ENCODE assay signal across 8 cellular contexts in genomic region chr7:97064972-97065587, GRCh38. TPM values are rescaled to one million over a fixed set of nuclear protein-coding genes. Genes with fewer than 3 reads are reported as not detected.
A peak's percentile ranks its signal among the peaks of the same experiment; 100 is the strongest.
DNase-seq lines count a peak whose midpoint lies in the region; ATAC-seq, FAIRE-seq and TF ChIP-seq lines count a peak whose summit lies in the region.

No MANE protein-coding gene starts in this region.

- no peaks in the 10 kb centered on the region for H3K4me1 Mint-ChIP-seq in nephron progenitor cell

- DNase-seq in A549 (ENCODE audit: low read depth in 1 of 2, low spot score in 1 of 2) (peak; percentile 37 to 59), GM04504 (ENCODE audit: low read depth) (peak; percentile 23), NCI-H128 (lab: John Stamatoyannopoulos, UW; ENCODE audit: unreplicated experiment) (peak; percentile 6), SKM-1 (lab: John Stamatoyannopoulos, UW; ENCODE audit: unreplicated experiment) (peak; percentile 41), fibroblast of lung (ENCODE audit: low read depth in 2 of 2) (peak; percentile 30 to 64), nephron progenitor cell (peak; percentile 36)

- H3K4me1 ChIP-seq in A549 (no peaks in the 10 kb centered on the region), fibroblast of lung (ENCODE audit: control insufficient read depth, extremely low read depth, insufficient read depth, low read length) (no peaks in the 10 kb centered on the region)

- no peak overlapping the region for H3K4me2 ChIP-seq in A549
- H3K4me2 ChIP-seq in fibroblast of lung (ENCODE audit: extremely low read depth, insufficient read depth, low read length), result no peak overlapping the region

- H4K20me1 ChIP-seq in fibroblast of lung (ENCODE audit: control insufficient read depth, extremely low read depth, insufficient read depth, low read length), result no peaks in the 10 kb centered on the region

- no peaks in the 10 kb centered on the region for H3K9me3 Mint-ChIP-seq in nephron progenitor cell

- no peak for TF ChIP-seq EP300 in A549 (IDR thresholded peaks at IDR 0.05)

- H3K27ac Mint-ChIP-seq in nephron progenitor cell, result no peak overlapping the region

- no peaks in the 10 kb centered on the region for H3K36me3 ChIP-seq in fibroblast of lung (ENCODE audit: control insufficient read depth, insufficient read depth, low read length)

- H3K4me3 ChIP-seq in A549 (no peak overlapping the region), fibroblast of lung (replicated peaks in 1 of 4; ENCODE audit: control extremely low read depth in 1 of 4, insufficient read depth in 1 of 4, low read depth in 3 of 4, low read length in 4 of 4) (no peak overlapping the region)

- TF ChIP-seq POLR2A in A549 (IDR thresholded peaks at IDR 0.05; ENCODE audit: low read length), result no peak

- peak; percentile 23 for FAIRE-seq in A549 (lab: Jason Lieb, UNC)

- 7% methylated on average over 5 of the region's 5 CpGs for WGBS in A549 (ENCODE audit: missing lambda C conversion rate)

- H3K27ac ChIP-seq in A549, result no peak overlapping the region
- H3K27ac ChIP-seq in fibroblast of lung (ENCODE audit: insufficient read depth, low read length), result no peak overlapping the region

- H3K9ac ChIP-seq in fibroblast of lung (ENCODE audit: insufficient read depth, low read length), result no peak overlapping the region

- POLR2A ChIA-PET in A549 (lab: Yijun Ruan, JAX), result no interaction called here

- H3K36me3 Mint-ChIP-seq in nephron progenitor cell (ENCODE audit: low read depth), result no peaks in the 10 kb centered on the region

- ATAC-seq in A549, result peak; percentile 91 to 98
- peak; percentile 66 for ATAC-seq in HG02588 (IDR thresholded peaks at IDR 0.05; ENCODE audit: unreplicated experiment)
- no peak for ATAC-seq in HG03439 (IDR thresholded peaks at IDR 0.05; ENCODE audit: unreplicated experiment)

- H3K27me3 ChIP-seq in fibroblast of lung (ENCODE audit: control insufficient read depth, insufficient read depth, low read length), result no peaks in the 10 kb centered on the region

- CTCF ChIA-PET in A549 (lab: Yijun Ruan, JAX), result interaction anchor here (0.6 to 2.4 kb wide), 14 partner anchors 9 to 1345 kb away, joined by 3 to 19 read pairs (median 4); no protein-coding TSS in a partner anchor

- peak; percentile 39 to 44; a peak in 3 of 5 replicates for TF ChIP-seq RAD21 in A549 (conservative IDR thresholded peaks at IDR 0.05 in 1 of 2, IDR thresholded peaks at IDR 0.05 in 1 of 2)

- H3K79me2 ChIP-seq in fibroblast of lung (ENCODE audit: control insufficient read depth, insufficient read depth, low read length), result no peaks in the 10 kb centered on the region

- H2AFZ ChIP-seq in fibroblast of lung (ENCODE audit: low read length), result no peak overlapping the region

- TF ChIP-seq CTCF in A549 (IDR thresholded peaks at IDR 0.05) (peak; percentile 76), fibroblast of lung (conservative IDR thresholded peaks at IDR 0.05 in 1 of 2, IDR thresholded peaks at IDR 0.05 in 1 of 2; ENCODE audit: low read depth in 1 of 2, low read length in 2 of 2) (peak; percentile 65 to 77), nephron progenitor cell (IDR thresholded peaks at IDR 0.05) (peak; percentile 78)

- H3K27me3 Mint-ChIP-seq in nephron progenitor cell (ENCODE audit: low read depth, poor library complexity), result peaks cover 5% of the 10 kb centered on the region

- no peaks in the 10 kb centered on the region for H3K9me3 ChIP-seq in A549
- no peaks in the 10 kb centered on the region for H3K9me3 ChIP-seq in fibroblast of lung (ENCODE audit: control insufficient read depth, insufficient read depth, low read depth, low read length)

- H3K4me3 Mint-ChIP-seq in nephron progenitor cell, result no peak overlapping the region

TF ChIP-seq in A549, 52 proteins besides CTCF, POLR2A, EP300 and RAD21:
- TF ChIP-seq SMC3 (IDR thresholded peaks at IDR 0.05), result peak; percentile 42; the same call in 1 of the 3 replicates
- TF ChIP-seq FOSB (CRISPR knock-in tag; IDR thresholded peaks at IDR 0.05), result no peak
TF ChIP-seq in A549: peak in this region for 1.

RNA-seq across cellular contexts. Expression of gene DLX5, which starts 40.4 kb away (rescaled TPM):
- polyA plus RNA-seq in A549 (2011; rRNA removed) (not detected in 2 replicates), A549 (2017; fragmentation: RNase III; extraction: RNeasy Plus Mini Kit Qiagen cat#74134 plus additional on column Dnase treatment) (not detected in 3 replicates), fibroblast of lung (0.06 TPM in 1 of 2 replicates, not detected in the other)
- polyA plus RNA-seq in A549 (2012; cell fraction: cytosol; rRNA removed), result not detected in 2 replicates
- not detected in 2 replicates for polyA plus RNA-seq in A549 (2012; cell fraction: nucleus; rRNA removed)
- not detected in 2 replicates for polyA minus RNA-seq in A549 (2011; rRNA and poly(A)+ RNA removed)
- 0.17 TPM in 1 of 2 replicates, not detected in the other for total RNA-seq in fibroblast of lung
- polyA plus RNA-seq in fibroblast of lung (2012), result not detected in 2 replicates
- not detected in 2 replicates for polyA minus RNA-seq in fibroblast of lung (ENCODE audit: low replicate concordance)

RNA-seq across cellular contexts. Expression of gene SDHAF3, which starts 52.4 kb away (rescaled TPM):
- polyA plus RNA-seq in A549 (2011; rRNA removed), result 37.5 and 52.3 TPM in 2 replicates
- 15.6 and 20.4 TPM in 2 replicates for polyA plus RNA-seq in A549 (2012; cell fraction: cytosol; rRNA removed)
- polyA plus RNA-seq in A549 (2012; cell fraction: nucleus; rRNA removed), result 3.8 and 7.3 TPM in 2 replicates
- polyA plus RNA-seq in A549 (2017; fragmentation: RNase III; extraction: RNeasy Plus Mini Kit Qiagen cat#74134 plus additional on column Dnase treatment), result 53.3 to 56.0 TPM (median 53.8 TPM) in 3 replicates
- 12.5 and 19.8 TPM in 2 replicates for polyA minus RNA-seq in A549 (2011; rRNA and poly(A)+ RNA removed)
- 7.3 and 8.7 TPM in 2 replicates for total RNA-seq in fibroblast of lung
- 12.6 and 16.4 TPM in 2 replicates for polyA plus RNA-seq in fibroblast of lung
- polyA plus RNA-seq in fibroblast of lung (2012), result 20.9 and 24.3 TPM in 2 replicates
- polyA minus RNA-seq in fibroblast of lung (ENCODE audit: low replicate concordance), result 1.8 and 2.4 TPM in 2 replicates

RNA-seq across cellular contexts. Expression of gene DLX6, which starts 59.7 kb away (rescaled TPM):
- polyA plus RNA-seq in A549 (2011; rRNA removed) (not detected in 2 replicates), A549 (2017; fragmentation: RNase III; extraction: RNeasy Plus Mini Kit Qiagen cat#74134 plus additional on column Dnase treatment) (not detected in 3 replicates), fibroblast of lung (not detected in 2 replicates)
- polyA plus RNA-seq in A549 (2012; cell fraction: cytosol; rRNA removed), result 0.08 and 0.09 TPM in 2 replicates
- polyA plus RNA-seq in A549 (2012; cell fraction: nucleus; rRNA removed), result not detected in 2 replicates
- polyA minus RNA-seq in A549 (2011; rRNA and poly(A)+ RNA removed), result not detected in 2 replicates
- under 0.01 TPM in 1 of 2 replicates, not detected in the other for total RNA-seq in fibroblast of lung
- polyA plus RNA-seq in fibroblast of lung (2012), result not detected in 2 replicates
- polyA minus RNA-seq in fibroblast of lung (ENCODE audit: low replicate concordance), result not detected in 2 replicates
